Comparison of ENCODE assay signal across 1 cellular context in genomic region chr3:43246956-43247355, GRCh38.
TF ChIP-seq lines count a peak whose summit lies in the region.

No MANE protein-coding gene starts in this region.

TF ChIP-seq in endothelial cell of umbilical vein, 7 proteins besides CTCF, POLR2A, EP300 and RAD21:
- TF ChIP-seq POLR2AphosphoS5 (IDR thresholded peaks at IDR 0.05; ENCODE audit: insufficient read depth, low read depth, low read length) (peak; percentile 79), MAX (IDR thresholded peaks at IDR 0.05; ENCODE audit: insufficient read depth, insufficient read length) (no peak), FOS (IDR thresholded peaks at IDR 0.05; ENCODE audit: borderline replicate concordance, insufficient read depth, low read length) (peak; percentile 63), EZH2 (IDR thresholded peaks at IDR 0.05; ENCODE audit: borderline replicate concordance, low read depth, low read length, severe bottlenecking) (no peak), JUN (IDR thresholded peaks at IDR 0.05; ENCODE audit: borderline replicate concordance, insufficient read depth, insufficient read length, low read depth) (peak; percentile 71), MYC (IDR thresholded peaks at IDR 0.05; ENCODE audit: low read depth, low read length) (no peak), GATA2 (IDR thresholded peaks at IDR 0.05; ENCODE audit: insufficient read depth, insufficient read length, low read depth, low read length) (peak; percentile 71)
